In the genomic region with DNA sequence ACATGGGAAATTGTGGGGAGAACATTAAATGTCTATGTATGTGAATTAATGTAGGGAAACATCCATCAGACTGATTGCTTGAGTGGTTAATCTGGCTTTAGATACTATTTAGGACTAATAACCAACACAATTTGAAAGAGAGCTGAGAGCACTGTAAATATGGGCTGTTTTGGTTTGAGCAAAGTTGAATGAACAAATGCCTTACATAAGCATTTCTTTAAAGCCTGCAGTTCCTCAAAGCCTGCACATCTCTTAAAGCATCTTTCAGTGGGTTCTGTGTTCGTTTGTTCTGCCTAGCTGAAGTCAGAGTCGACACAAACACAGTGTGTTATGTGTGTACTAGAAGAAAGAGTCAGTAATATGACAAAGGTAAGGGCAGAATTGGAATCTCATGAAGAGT, we compare ENCODE assay signal across 19 cellular contexts.
DNase-seq lines count a peak whose midpoint lies in the region; ATAC-seq and TF ChIP-seq lines count a peak whose summit lies in the region.
"Had no signal": no experiment of that assay in that cellular context is flagged by ENCODE, and none has a peak within 500 bp of the region (broad histone marks: within the 10 kb centered on the region; RNA-seq: fewer than 3 reads in every experiment).

No MANE protein-coding gene starts in this region.

- no peaks in the 10 kb centered on the region for H3K9me3 Mint-ChIP-seq in GM23338
- H3K9me3 Mint-ChIP-seq in stimulated activated effector memory CD8-positive, alpha-beta T cell treated with anti-CD3 and anti-CD28 coated beads, Interleukin-12 subunit alpha, Interleukin-12 subunit beta, amount 100 ng/mL, for 72 hours = no peaks in the 10 kb centered on the region
- H3K9me3 Mint-ChIP-seq: CD4-positive, alpha-beta T cell; H9; IgD-negative memory B cell had no signal

- peak overlapping the region; percentile 2 for H3K9ac ChIP-seq in iPS-18a (ENCODE audit: low read length)

- no peak overlapping the region for H3K4me3 ChIP-seq in GM23338
- H3K4me3 ChIP-seq in iPS-18a (ENCODE audit: low read length) = no peak overlapping the region
- no peak overlapping the region for H3K4me3 ChIP-seq in gastrocnemius medialis

- peaks cover 9% of the 10 kb centered on the region; the same call in 1 of the 2 replicates for H3K9me2 ChIP-seq in GM23338 (ENCODE audit: insufficient read depth)

- no peak overlapping the region for H2AFZ ChIP-seq in GM23338

- no peaks in the 10 kb centered on the region; the same call in 2 of the 3 replicates for H3K36me3 Mint-ChIP-seq in GM23338 (ENCODE audit: low read depth)
- no peaks in the 10 kb centered on the region for H3K36me3 Mint-ChIP-seq in stimulated activated effector memory CD8-positive, alpha-beta T cell treated with anti-CD3 and anti-CD28 coated beads, Interleukin-12 subunit alpha, Interleukin-12 subunit beta, amount 100 ng/mL, for 72 hours
- H3K36me3 Mint-ChIP-seq: IgD-negative memory B cell had no signal

- no peak for TF ChIP-seq POLR2A in gastrocnemius medialis (IDR thresholded peaks at IDR 0.05)

- no peaks in the 10 kb centered on the region for H3K79me2 ChIP-seq in GM23338 (replicated peaks; ENCODE audit: insufficient read depth)

- intact Hi-C loops in gastrocnemius medialis (cut with DNase I; ENCODE audit: low total_unique reads) = no loop called here

- H3K36me3 ChIP-seq in GM23338 (ENCODE audit: insufficient read depth) (no peaks in the 10 kb centered on the region), iPS-18a (ENCODE audit: control insufficient read depth, low read depth, low read length) (no peaks in the 10 kb centered on the region), gastrocnemius medialis (no peaks in the 10 kb centered on the region)

- H3K9me3 ChIP-seq in iPS-18a (ENCODE audit: control insufficient read depth, low read depth, low read length) (no peaks in the 10 kb centered on the region), gastrocnemius medialis (no peaks in the 10 kb centered on the region)
- H3K9me3 ChIP-seq: Caco-2 had no signal

- H4K20me1 ChIP-seq in GM23338 (replicated peaks; ENCODE audit: insufficient read depth) = no peaks in the 10 kb centered on the region

- peak overlapping the region; percentile 2 for H3K4me2 ChIP-seq in GM23338

- H3K27me3 ChIP-seq in GM23338 (ENCODE audit: insufficient read depth) (no peaks in the 10 kb centered on the region), iPS-18a (ENCODE audit: control insufficient read depth, insufficient read depth, low read length) (no peaks in the 10 kb centered on the region), gastrocnemius medialis (no peaks in the 10 kb centered on the region)

- peaks cover 49% of the 10 kb centered on the region for H3K4me1 Mint-ChIP-seq in GM23338
- H3K4me1 Mint-ChIP-seq in stimulated activated effector memory CD8-positive, alpha-beta T cell treated with anti-CD3 and anti-CD28 coated beads, Interleukin-12 subunit alpha, Interleukin-12 subunit beta, amount 100 ng/mL, for 72 hours = no peaks in the 10 kb centered on the region
- H3K4me1 Mint-ChIP-seq: IgD-negative memory B cell had no signal

- H3F3A ChIP-seq in GM23338 (replicated peaks; ENCODE audit: low read depth) = no peaks in the 10 kb centered on the region

- TF ChIP-seq CTCF in GM23338 (conservative IDR thresholded peaks at IDR 0.05; ENCODE audit: low read depth in 2 of 2) (no peak), gastrocnemius medialis (IDR thresholded peaks at IDR 0.05 in 4 of 5, conservative IDR thresholded peaks at IDR 0.05 in 1 of 5) (no peak)

- H3K27me3 Mint-ChIP-seq in GM23338 (ENCODE audit: insufficient read depth, low read depth, poor library complexity) = peaks cover 5% of the 10 kb centered on the region

- H3K27ac ChIP-seq in GM23338 (ENCODE audit: low read depth) = no peak overlapping the region
- H3K27ac ChIP-seq in iPS-18a (ENCODE audit: low read length) = no peak overlapping the region
- no peak overlapping the region for H3K27ac ChIP-seq in gastrocnemius medialis
- H3K27ac ChIP-seq: C4-2B, HL-60 had no signal

- no peak for ATAC-seq in GM23338
- no peak for ATAC-seq in gastrocnemius medialis
- ATAC-seq in stimulated activated effector memory CD8-positive, alpha-beta T cell treated with anti-CD3 and anti-CD28 coated beads, Interleukin-12 subunit alpha, Interleukin-12 subunit beta, amount 100 ng/mL, for 72 hours = no peak

- H3K4me1 ChIP-seq in GM23338 (ENCODE audit: insufficient read depth) (peaks cover 16% of the 10 kb centered on the region), iPS-18a (ENCODE audit: control insufficient read depth, low read depth, low read length) (peaks cover 39% of the 10 kb centered on the region), gastrocnemius medialis (no peaks in the 10 kb centered on the region)

- no peak for DNase-seq in GM23338 (ENCODE audit: low spot score)
- peak; percentile 23 for DNase-seq in RPMI8226
- no peak for DNase-seq in gastrocnemius medialis
- DNase-seq in NCI-H345 treated with DMSO at 0.1 percent for 48 hours (lab: John Stamatoyannopoulos, UW; ENCODE audit: unreplicated experiment) = no peak
- no peak for DNase-seq in ecto neural progenitor cell (ENCODE audit: low spot score)
- DNase-seq in stimulated activated effector memory CD8-positive, alpha-beta T cell treated with anti-CD3 and anti-CD28 coated beads, Interleukin-12 subunit alpha, Interleukin-12 subunit beta, amount 100 ng/mL, for 72 hours (ENCODE audit: low spot score in 2 of 2) = no peak
- DNase-seq: AML-193; Caco-2; CD4-positive, alpha-beta T cell; DMS153; DMS79; GDM1; GOT3; H9; KBM-7 had no signal

- in situ Hi-C loops in gastrocnemius medialis (cut with MboI; ENCODE audit: low sequenced_read_pairs in 4 of 4) = no loop called here

- H3K4me3 Mint-ChIP-seq in GM23338 = no peak overlapping the region
- no peak overlapping the region for H3K4me3 Mint-ChIP-seq in stimulated activated effector memory CD8-positive, alpha-beta T cell treated with anti-CD3 and anti-CD28 coated beads, Interleukin-12 subunit alpha, Interleukin-12 subunit beta, amount 100 ng/mL, for 72 hours
- H3K4me3 Mint-ChIP-seq: CD4-positive, alpha-beta T cell; IgD-negative memory B cell had no signal

- peak overlapping the region; percentile 64 for H3K27ac Mint-ChIP-seq in GM23338
- H3K27ac Mint-ChIP-seq in stimulated activated effector memory CD8-positive, alpha-beta T cell treated with anti-CD3 and anti-CD28 coated beads, Interleukin-12 subunit alpha, Interleukin-12 subunit beta, amount 100 ng/mL, for 72 hours = no peak overlapping the region
- H3K27ac Mint-ChIP-seq: CD4-positive, alpha-beta T cell; IgD-negative memory B cell had no signal

TF ChIP-seq in GM23338, 12 proteins besides CTCF, POLR2A, EP300 and RAD21 (continues in another document):
- TF ChIP-seq POLR2AphosphoS5 (IDR thresholded peaks at IDR 0.05; ENCODE audit: low read depth) (no peak), JUNB (IDR thresholded peaks at IDR 0.05; ENCODE audit: unreplicated experiment) (no peak), CREB1 (CRISPR knock-in tag; IDR thresholded peaks at IDR 0.05; ENCODE audit: low read depth) (no peak), EZH2phosphoT487 (IDR thresholded peaks at IDR 0.05; ENCODE audit: unreplicated experiment) (no peak)
- TF ChIP-seq, protein P1, sequence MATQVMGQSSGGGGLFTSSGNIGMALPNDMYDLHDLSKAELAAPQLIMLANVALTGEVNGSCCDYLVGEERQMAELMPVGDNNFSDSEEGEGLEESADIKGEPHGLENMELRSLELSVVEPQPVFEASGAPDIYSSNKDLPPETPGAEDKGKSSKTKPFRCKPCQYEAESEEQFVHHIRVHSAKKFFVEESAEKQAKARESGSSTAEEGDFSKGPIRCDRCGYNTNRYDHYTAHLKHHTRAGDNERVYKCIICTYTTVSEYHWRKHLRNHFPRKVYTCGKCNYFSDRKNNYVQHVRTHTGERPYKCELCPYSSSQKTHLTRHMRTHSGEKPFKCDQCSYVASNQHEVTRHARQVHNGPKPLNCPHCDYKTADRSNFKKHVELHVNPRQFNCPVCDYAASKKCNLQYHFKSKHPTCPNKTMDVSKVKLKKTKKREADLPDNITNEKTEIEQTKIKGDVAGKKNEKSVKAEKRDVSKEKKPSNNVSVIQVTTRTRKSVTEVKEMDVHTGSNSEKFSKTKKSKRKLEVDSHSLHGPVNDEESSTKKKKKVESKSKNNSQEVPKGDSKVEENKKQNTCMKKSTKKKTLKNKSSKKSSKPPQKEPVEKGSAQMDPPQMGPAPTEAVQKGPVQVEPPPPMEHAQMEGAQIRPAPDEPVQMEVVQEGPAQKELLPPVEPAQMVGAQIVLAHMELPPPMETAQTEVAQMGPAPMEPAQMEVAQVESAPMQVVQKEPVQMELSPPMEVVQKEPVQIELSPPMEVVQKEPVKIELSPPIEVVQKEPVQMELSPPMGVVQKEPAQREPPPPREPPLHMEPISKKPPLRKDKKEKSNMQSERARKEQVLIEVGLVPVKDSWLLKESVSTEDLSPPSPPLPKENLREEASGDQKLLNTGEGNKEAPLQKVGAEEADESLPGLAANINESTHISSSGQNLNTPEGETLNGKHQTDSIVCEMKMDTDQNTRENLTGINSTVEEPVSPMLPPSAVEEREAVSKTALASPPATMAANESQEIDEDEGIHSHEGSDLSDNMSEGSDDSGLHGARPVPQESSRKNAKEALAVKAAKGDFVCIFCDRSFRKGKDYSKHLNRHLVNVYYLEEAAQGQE (IDR thresholded peaks at IDR 0.05; ENCODE audit: unreplicated experiment) = no peak
